ENCODE assay signal across 8 cellular contexts in the genomic region with DNA sequence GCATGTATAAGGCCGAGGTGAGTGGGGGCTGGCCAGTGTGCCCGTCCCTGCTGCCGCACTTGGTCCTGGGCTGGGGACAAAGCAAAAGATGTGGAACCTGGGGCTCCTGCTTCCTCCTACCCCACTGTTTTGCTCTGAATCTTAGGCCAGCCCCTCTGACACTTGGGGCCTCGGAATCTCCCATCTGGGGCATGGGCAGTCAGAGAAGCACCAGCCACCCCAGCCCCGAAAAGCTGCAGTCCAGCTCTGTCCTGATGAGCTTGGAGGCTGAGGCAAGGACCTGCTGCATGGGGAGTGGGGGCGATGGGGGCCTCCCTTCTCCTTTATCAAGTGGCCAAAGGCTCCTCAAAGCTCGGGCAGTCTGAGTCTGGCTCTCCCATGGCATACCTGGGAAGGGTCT. TPM values are rescaled to one million over a fixed set of nuclear protein-coding genes. Genes with fewer than 3 reads are reported as not detected.
DNase-seq lines count a peak whose midpoint lies in the region; FAIRE-seq and TF ChIP-seq lines count a peak whose summit lies in the region.

No MANE protein-coding gene starts in this region.

- no peaks in the 10 kb centered on the region for H3K9me3 ChIP-seq in thyroid gland

- H4K8ac ChIP-seq in mesendoderm (ENCODE audit: low read depth, low read length), result no peak overlapping the region

- H4K5ac ChIP-seq in mesendoderm (ENCODE audit: low read length), result no peak overlapping the region

- H3K27ac ChIP-seq in caudate nucleus (ENCODE audit: low read depth, low read length), result peak overlapping the region; percentile 100
- H3K27ac ChIP-seq in mesendoderm (ENCODE audit: low read depth, low read length), result peak overlapping the region; percentile 86
- peak overlapping the region; percentile 98 to 100 (median 100) for H3K27ac ChIP-seq in thyroid gland

- FAIRE-seq in frontal cortex (lab: Jason Lieb, UNC), result no peak

- peaks cover 38% of the 10 kb centered on the region for H3K4me1 Mint-ChIP-seq in activated CD4-positive, alpha-beta T cell treated with anti-CD3 and anti-CD28 coated beads, Interleukin-2, amount 10 ng/mL, durations not matched to agents 24 days and 14 days

- WGBS in mesendoderm (ENCODE audit: extremely low coverage, insufficient coverage, low lambda C conversion rate), result no CpG with 5 or more reads among the region's 7 CpGs
- WGBS in thyroid gland, 2 donors, result 73 to 75% methylated on average over 4 to 5 of the region's 7 CpGs

- no peak overlapping the region for H3K4ac ChIP-seq in mesendoderm (ENCODE audit: low read depth, low read length)

- H3K9me3 Mint-ChIP-seq in activated CD4-positive, alpha-beta T cell treated with anti-CD3 and anti-CD28 coated beads, Interleukin-2, amount 10 ng/mL, durations not matched to agents 24 days and 14 days, result no peaks in the 10 kb centered on the region

- H3K36me3 ChIP-seq in mesendoderm (ENCODE audit: control insufficient read depth, insufficient read depth, low read length) (peaks cover 5% of the 10 kb centered on the region), thyroid gland (peaks cover 5 to 6% of the 10 kb centered on the region in 2 donors)

- peak overlapping the region; percentile 78 for H3K56ac ChIP-seq in mesendoderm (ENCODE audit: low read length)

- no peak overlapping the region for H2BK15ac ChIP-seq in mesendoderm (replicated peaks; ENCODE audit: low read depth)

- no peak for TF ChIP-seq POLR2A in thyroid gland (IDR thresholded peaks at IDR 0.05)

- H3K18ac ChIP-seq in mesendoderm (ENCODE audit: low read length), result no peak overlapping the region

- H3K79me2 ChIP-seq in mesendoderm (ENCODE audit: control insufficient read depth, insufficient read depth, low read length), result peaks cover 11% of the 10 kb centered on the region

- no peak overlapping the region for H2AK5ac ChIP-seq in mesendoderm (ENCODE audit: low read length)

- H3K27me3 ChIP-seq in mesendoderm (ENCODE audit: insufficient read depth, low read length, poor library complexity), result no peaks in the 10 kb centered on the region
- no peaks in the 10 kb centered on the region for H3K27me3 ChIP-seq in thyroid gland

- no peak overlapping the region for H2BK120ac ChIP-seq in mesendoderm (ENCODE audit: low read depth, low read length)

- H2BK5ac ChIP-seq in mesendoderm (ENCODE audit: low read length), result no peak overlapping the region

- DNase-seq in activated CD4-positive, alpha-beta T cell treated with anti-CD3 and anti-CD28 coated beads, Interleukin-2, amount 10 ng/mL, durations not matched to agents 24 days and 14 days, result no peak
- no peak for DNase-seq in activated CD4-positive, alpha-beta T cell treated with anti-CD3 and anti-CD28 coated beads for 48 hours
- DNase-seq in caudate nucleus (lab: John Stamatoyannopoulos, UW), result no peak
- no peak for DNase-seq in mesendoderm
- DNase-seq in thyroid gland, result no peak
- no peak for DNase-seq in NCI-H2227 treated with DMSO at 0.1 percent for 48 hours (lab: John Stamatoyannopoulos, UW)
- DNase-seq in frontal cortex (ENCODE audit: low spot score in 2 of 2), result no peak
- no peak for DNase-seq in HPDE6-E6E7 (ENCODE audit: extremely low spot score)

- H3K27ac Mint-ChIP-seq in activated CD4-positive, alpha-beta T cell treated with anti-CD3 and anti-CD28 coated beads, Interleukin-2, amount 10 ng/mL, durations not matched to agents 24 days and 14 days, result peak overlapping the region; percentile 64

- H3K79me1 ChIP-seq in mesendoderm (ENCODE audit: low read length), result peaks cover 12% of the 10 kb centered on the region

- TF ChIP-seq CTCF in thyroid gland (IDR thresholded peaks at IDR 0.05), result no peak

- intact Hi-C loops in activated CD4-positive, alpha-beta T cell treated with anti-CD3 and anti-CD28 coated beads, Interleukin-2, amount 10 ng/mL, durations not matched to agents 24 days and 14 days (cut with micrococcal nuclease), result loop anchor here (5.0 kb wide), 2 partner anchors 95 to 345 kb away; no protein-coding TSS in a partner anchor
- intact Hi-C loops in thyroid gland (cut with DNase I), result loop anchor here (5.0 kb wide), 1 partner anchor 35 kb away; a partner anchor contains a TSS

- H3K27me3 Mint-ChIP-seq in activated CD4-positive, alpha-beta T cell treated with anti-CD3 and anti-CD28 coated beads, Interleukin-2, amount 10 ng/mL, durations not matched to agents 24 days and 14 days, result no peaks in the 10 kb centered on the region

- peaks cover 20% of the 10 kb centered on the region for H3K36me3 Mint-ChIP-seq in activated CD4-positive, alpha-beta T cell treated with anti-CD3 and anti-CD28 coated beads, Interleukin-2, amount 10 ng/mL, durations not matched to agents 24 days and 14 days (ENCODE audit: low read depth)

- no peak overlapping the region for H3K23ac ChIP-seq in mesendoderm (ENCODE audit: low read length)

- H3K9ac ChIP-seq in mesendoderm (ENCODE audit: low read length), result peak overlapping the region; percentile 47

- H3K4me3 Mint-ChIP-seq in activated CD4-positive, alpha-beta T cell treated with anti-CD3 and anti-CD28 coated beads, Interleukin-2, amount 10 ng/mL, durations not matched to agents 24 days and 14 days, result peak overlapping the region; percentile 15

- no peak overlapping the region for H3K4me3 ChIP-seq in mesendoderm (ENCODE audit: low read length)
- H3K4me3 ChIP-seq in thyroid gland (replicated peaks in 1 of 3), result no peak overlapping the region

- H3K4me1 ChIP-seq in mesendoderm (ENCODE audit: control insufficient read depth, low read depth, low read length), result peaks cover 17% of the 10 kb centered on the region
- H3K4me1 ChIP-seq in thyroid gland, result peaks cover 69 to 93% of the 10 kb centered on the region in 2 donors

- no peak overlapping the region for H3K4me2 ChIP-seq in mesendoderm (ENCODE audit: low read length)

RNA-seq across cellular contexts. Expression of a gene that starts 31.3 kb away (rescaled TPM):
- total RNA-seq in activated CD4-positive, alpha-beta T cell treated with anti-CD3 and anti-CD28 coated beads, Interleukin-2, amount 10 ng/mL, durations not matched to agents 24 days and 14 days, result 104 and 107 TPM in 2 replicates
- polyA plus RNA-seq in mesendoderm (2013, experiment 1 of 2), result 73.6 TPM
- polyA plus RNA-seq in mesendoderm (2013, experiment 2 of 2), result 72.5 TPM
- total RNA-seq in thyroid gland (100 to 1,000 TPM in 2 of 4 donors, 10 to 100 TPM in 2; 45.0 to 117 (median 89.5) TPM), frontal cortex (55.0 TPM)

RNA-seq across cellular contexts. Expression of a gene that starts 31.9 kb away (rescaled TPM):
- 8.6 and 11.4 TPM in 2 replicates for total RNA-seq in activated CD4-positive, alpha-beta T cell treated with anti-CD3 and anti-CD28 coated beads, Interleukin-2, amount 10 ng/mL, durations not matched to agents 24 days and 14 days
- polyA plus RNA-seq in mesendoderm (2013, experiment 1 of 2), result 1.8 TPM
- polyA plus RNA-seq in mesendoderm (2013, experiment 2 of 2), result 1.5 TPM
- total RNA-seq in thyroid gland, result 10 to 100 TPM; 44.0 to 59.0 (median 54.1) TPM
- 12.2 TPM for total RNA-seq in frontal cortex

RNA-seq across cellular contexts. Expression of a gene that starts 35.5 kb away (rescaled TPM):
- 11.7 and 12.2 TPM in 2 replicates for total RNA-seq in activated CD4-positive, alpha-beta T cell treated with anti-CD3 and anti-CD28 coated beads, Interleukin-2, amount 10 ng/mL, durations not matched to agents 24 days and 14 days
- 0.93 TPM for polyA plus RNA-seq in mesendoderm (2013, experiment 1 of 2)
- 0.76 TPM for polyA plus RNA-seq in mesendoderm (2013, experiment 2 of 2)
- total RNA-seq in thyroid gland, result 10 to 100 TPM in 3 of 4 donors, 1 to 10 TPM in 1; 7.8 to 20.2 (median 12.6) TPM
- 33.8 TPM for total RNA-seq in frontal cortex
